In the genomic region with DNA sequence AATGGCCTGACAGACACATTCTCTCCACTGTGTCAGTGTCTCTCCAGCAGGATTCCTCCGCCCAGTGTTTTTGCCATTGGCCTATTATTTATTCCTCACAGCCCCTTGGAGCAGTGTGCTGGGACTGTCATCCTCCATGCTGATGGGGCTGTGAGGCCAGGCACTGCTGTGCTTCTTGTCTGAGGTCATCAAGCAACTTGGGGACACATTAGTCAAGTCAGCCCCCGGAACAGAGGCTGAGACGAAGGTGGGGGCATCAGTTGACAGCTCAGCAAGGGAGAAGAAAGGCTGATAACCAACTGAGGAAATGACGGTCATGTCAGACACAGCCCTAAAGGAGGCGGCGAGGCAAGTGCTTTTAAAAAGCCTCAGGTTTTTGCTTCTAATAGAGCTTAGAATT, we compare ENCODE assay signal across 14 cellular contexts.
DNase-seq lines count a peak whose midpoint lies in the region; ATAC-seq and TF ChIP-seq lines count a peak whose summit lies in the region.
"Had no signal": no experiment of that assay in that cellular context is flagged by ENCODE, and none has a peak within 500 bp of the region (broad histone marks: within the 10 kb centered on the region; RNA-seq: fewer than 3 reads in every experiment).

No MANE protein-coding gene starts in this region.

- no peaks in the 10 kb centered on the region for H3K9me2 ChIP-seq in Loucy (replicated peaks; ENCODE audit: low read depth, low read length)

- H3K27me3 ChIP-seq in Loucy (ENCODE audit: insufficient read depth, low read length, poor library complexity, severe bottlenecking): no peaks in the 10 kb centered on the region

- H3K27ac Mint-ChIP-seq in activated naive CD8-positive, alpha-beta T cell treated with anti-CD3 and anti-CD28 coated beads, Interleukin-2, amount 10 ng/mL, durations not matched to agents 7 days and 5 days: no peak overlapping the region
- peak overlapping the region; percentile 87 for H3K27ac Mint-ChIP-seq in mesothelial cell of epicardium
- H3K27ac Mint-ChIP-seq: activated T-helper 2 cell treated with anti-CD3 and anti-CD28 coated beads, Interferon-gamma antibody, Interleukin-2, Interleukin-4, amounts not matched to agents 10 μg/mL and 5 μg/mL and 100 μg/mL, durations not matched to agents 14 hours and 24 hours and 36 hours had no signal

- no peaks in the 10 kb centered on the region for H3K36me3 Mint-ChIP-seq in activated naive CD8-positive, alpha-beta T cell treated with anti-CD3 and anti-CD28 coated beads, Interleukin-2, amount 10 ng/mL, durations not matched to agents 7 days and 5 days
- peaks cover 3% of the 10 kb centered on the region for H3K36me3 Mint-ChIP-seq in mesothelial cell of epicardium

- H2AFZ ChIP-seq in Loucy (ENCODE audit: low read length): no peak overlapping the region

- peaks cover 16% of the 10 kb centered on the region; the same call in 1 of the 2 replicates for H3K79me2 ChIP-seq in Loucy (ENCODE audit: insufficient read depth, low read length)

- peak; percentile 26 for ATAC-seq in activated naive CD8-positive, alpha-beta T cell treated with anti-CD3 and anti-CD28 coated beads, Interleukin-2, amount 10 ng/mL, durations not matched to agents 7 days and 5 days (ENCODE audit: low read depth)
- peak; percentile 40 for ATAC-seq in stimulated activated naive CD8-positive, alpha-beta T cell treated with anti-CD3 and anti-CD28 coated beads, Interleukin-15, Interleukin-2, amounts not matched to agents 100 U/mL and 50 U/mL, for 24 hours

- H4K20me1 ChIP-seq in Loucy (ENCODE audit: insufficient read depth, low read length, poor library complexity, severe bottlenecking): peaks cover 4% of the 10 kb centered on the region

- H3K4me3 Mint-ChIP-seq in activated naive CD8-positive, alpha-beta T cell treated with anti-CD3 and anti-CD28 coated beads, Interleukin-2, amount 10 ng/mL, durations not matched to agents 7 days and 5 days: no peak overlapping the region
- no peak overlapping the region for H3K4me3 Mint-ChIP-seq in mesothelial cell of epicardium

- TF ChIP-seq CTCF in Loucy (conservative IDR thresholded peaks at IDR 0.05; ENCODE audit: low read length) (0 out of 2 replicates have a peak, but pooled peaks have one; percentile 13), mesothelial cell of epicardium (IDR thresholded peaks at IDR 0.05; ENCODE audit: unreplicated experiment) (no peak)

- POLR2A ChIA-PET in activated naive CD8-positive, alpha-beta T cell treated with anti-CD3 and anti-CD28 coated beads, Interleukin-2, amount 10 ng/mL, durations not matched to agents 7 days and 5 days (lab: Charles Lee): no interaction called here

- H3K9ac ChIP-seq in Loucy (ENCODE audit: low read depth, low read length, poor library complexity, severe bottlenecking): no peak overlapping the region

- no peaks in the 10 kb centered on the region for H3F3A ChIP-seq in Loucy (ENCODE audit: low read depth)

- H3K4me1 Mint-ChIP-seq in activated naive CD8-positive, alpha-beta T cell treated with anti-CD3 and anti-CD28 coated beads, Interleukin-2, amount 10 ng/mL, durations not matched to agents 7 days and 5 days: peaks cover 8% of the 10 kb centered on the region
- peaks cover 29% of the 10 kb centered on the region for H3K4me1 Mint-ChIP-seq in mesothelial cell of epicardium

- H3K36me3 ChIP-seq in Loucy (ENCODE audit: insufficient read depth, low read length): peaks cover 4% of the 10 kb centered on the region; the same call in 1 of the 2 replicates

- H3K9me3 Mint-ChIP-seq in activated naive CD8-positive, alpha-beta T cell treated with anti-CD3 and anti-CD28 coated beads, Interleukin-2, amount 10 ng/mL, durations not matched to agents 7 days and 5 days: no peaks in the 10 kb centered on the region
- H3K9me3 Mint-ChIP-seq in mesothelial cell of epicardium: no peaks in the 10 kb centered on the region
- H3K9me3 Mint-ChIP-seq: activated B cell treated with CpG ODN at 0.5 μM for 24 hours; activated T-helper 2 cell treated with anti-CD3 and anti-CD28 coated beads, Interferon-gamma antibody, Interleukin-2, Interleukin-4, amounts not matched to agents 10 μg/mL and 5 μg/mL and 100 μg/mL, durations not matched to agents 14 hours and 24 hours and 36 hours had no signal

- H3K4me2 ChIP-seq in Loucy (ENCODE audit: low read depth, low read length, poor library complexity, severe bottlenecking): no peak overlapping the region

- no peaks in the 10 kb centered on the region for H3K27me3 Mint-ChIP-seq in activated naive CD8-positive, alpha-beta T cell treated with anti-CD3 and anti-CD28 coated beads, Interleukin-2, amount 10 ng/mL, durations not matched to agents 7 days and 5 days
- H3K27me3 Mint-ChIP-seq in mesothelial cell of epicardium (ENCODE audit: low read depth): no peaks in the 10 kb centered on the region
- H3K27me3 Mint-ChIP-seq: activated B cell treated with CpG ODN at 0.5 μM for 24 hours had no signal

- no peak for DNase-seq in activated naive CD8-positive, alpha-beta T cell treated with anti-CD3 and anti-CD28 coated beads, Interleukin-2, amount 10 ng/mL, durations not matched to agents 7 days and 5 days
- DNase-seq in mesothelial cell of epicardium (ENCODE audit: low spot score in 2 of 2, unreplicated experiment in 2 of 2) (no peak), globus pallidus (ENCODE audit: low spot score) (no peak), CD1c-positive myeloid dendritic cell (ENCODE audit: extremely low spot score) (no peak), NCI-H146 (lab: John Stamatoyannopoulos, UW) (no peak)
- no peak for DNase-seq in stimulated activated naive CD8-positive, alpha-beta T cell treated with anti-CD3 and anti-CD28 coated beads, Interleukin-15, Interleukin-2, amounts not matched to agents 100 U/mL and 50 U/mL, for 24 hours
- DNase-seq: activated B cell treated with CpG ODN at 0.5 μM for 24 hours, cerebellar nuclear complex, COR-L47, mammary epithelial cell, NCI-H82, SIG-M5 had no signal

- no peak overlapping the region for H3K4me3 ChIP-seq in Loucy (ENCODE audit: low read length, poor library complexity, severe bottlenecking)

- H3K4me1 ChIP-seq in Loucy (ENCODE audit: insufficient read depth, low read length, poor library complexity, severe bottlenecking): peaks cover 21% of the 10 kb centered on the region

- H3K9me3 ChIP-seq in Loucy (ENCODE audit: insufficient read depth, low read depth, low read length): no peaks in the 10 kb centered on the region
